ENCODE assay signal across 8 cellular contexts in genomic region chr5:76402880-76403712, GRCh38. TPM values are rescaled to one million over a fixed set of nuclear protein-coding genes. Genes with fewer than 3 reads are reported as not detected.
DNase-seq lines count a peak whose midpoint lies in the region; ATAC-seq lines count a peak whose summit lies in the region.

TSS of gene IQGAP2 (plus strand) at chr5:76403285. CDS start at chr5:76403546, 261 bp downstream.

- no peaks in the 10 kb centered on the region for H3K9me3 ChIP-seq in effector memory CD4-positive, alpha-beta T cell (ENCODE audit: control insufficient read depth, low read length)
- no peaks in the 10 kb centered on the region for H3K9me3 ChIP-seq in mesodermal cell (ENCODE audit: control insufficient read depth, low read length)

- peak; percentile 76 for ATAC-seq in HG02798 (IDR thresholded peaks at IDR 0.05; ENCODE audit: poor library complexity, unreplicated experiment)

- peak; percentile 36 to 43 for DNase-seq in NCI-H2081 (lab: John Stamatoyannopoulos, UW)
- no peak for DNase-seq in NCI-H2081 treated with DMSO at 0.1 percent for 48 hours (lab: John Stamatoyannopoulos, UW)
- DNase-seq in NCI-H460 (ENCODE audit: extremely low read depth, low read depth): peak; percentile 46
- DNase-seq in activated CD4-positive, alpha-beta T cell treated with anti-CD3 and anti-CD28 coated beads, Interleukin-2, amount 50 U/mL, for 48 hours: peak; percentile 77 to 81
- DNase-seq in effector memory CD4-positive, alpha-beta T cell: peak; percentile 73 to 79 (median 74)
- DNase-seq in stimulated activated CD8-positive, alpha-beta memory T cell treated with anti-CD3 and anti-CD28 coated beads, Interleukin-2, amount 100 ng/mL, for 1 hour (ENCODE audit: low read depth in 2 of 2): peak; percentile 64 to 69

- H3K27me3 ChIP-seq in effector memory CD4-positive, alpha-beta T cell (replicated peaks; ENCODE audit: control insufficient read depth, insufficient read depth, low read length, poor library complexity, severe bottlenecking): no peaks in the 10 kb centered on the region

- peaks cover 27% of the 10 kb centered on the region for H3K4me1 ChIP-seq in effector memory CD4-positive, alpha-beta T cell (ENCODE audit: control insufficient read depth, insufficient read depth, low read length, poor library complexity, severe bottlenecking)
- no peaks in the 10 kb centered on the region for H3K4me1 ChIP-seq in mesodermal cell (ENCODE audit: control insufficient read depth, insufficient read depth, low read length, poor library complexity, severe bottlenecking)

- H3K36me3 ChIP-seq in effector memory CD4-positive, alpha-beta T cell (ENCODE audit: control insufficient read depth, insufficient read depth, low read length): no peaks in the 10 kb centered on the region
- no peaks in the 10 kb centered on the region for H3K36me3 ChIP-seq in mesodermal cell (ENCODE audit: control insufficient read depth, insufficient read depth, low read length)

- peak within 1 kb of the TSS; percentile 97 for H3K27ac ChIP-seq in effector memory CD4-positive, alpha-beta T cell (ENCODE audit: insufficient read depth, low read length, poor library complexity, severe bottlenecking)
- peak within 1 kb of the TSS; percentile 64 for H3K27ac ChIP-seq in mesodermal cell (ENCODE audit: low read depth, low read length, severe bottlenecking)

- H3K4me3 ChIP-seq in effector memory CD4-positive, alpha-beta T cell (ENCODE audit: insufficient read depth, low read depth, low read length, poor library complexity, severe bottlenecking): peak within 1 kb of the TSS; percentile 81
- peak within 1 kb of the TSS; percentile 75 for H3K4me3 ChIP-seq in mesodermal cell (ENCODE audit: extremely low read depth, insufficient read depth, low read length, poor library complexity, severe bottlenecking)

- WGBS in mesodermal cell (ENCODE audit: insufficient coverage in 2 of 2), 2 experiments: 0% methylated on average over 69 to 78 of the region's 89 CpGs

RNA-seq across cellular contexts. Expression of gene IQGAP2, which starts in this region (rescaled TPM):
- total RNA-seq in NCI-H460 (2014; rRNA removed; shearing (Covaris generic)): 0.15 and 0.78 TPM in 2 replicates
- 1.1 TPM in 1 of 2 replicates, not detected in the other for polyA plus RNA-seq in NCI-H460 (2014; cell fraction: nucleus; rRNA removed)
- polyA plus RNA-seq in mesodermal cell (2013, experiment 1 of 2): 11.5 TPM
- polyA plus RNA-seq in mesodermal cell (2013, experiment 2 of 2): 9.9 TPM
